Comparison of ENCODE assay signal across 18 cellular contexts in the genomic region with DNA sequence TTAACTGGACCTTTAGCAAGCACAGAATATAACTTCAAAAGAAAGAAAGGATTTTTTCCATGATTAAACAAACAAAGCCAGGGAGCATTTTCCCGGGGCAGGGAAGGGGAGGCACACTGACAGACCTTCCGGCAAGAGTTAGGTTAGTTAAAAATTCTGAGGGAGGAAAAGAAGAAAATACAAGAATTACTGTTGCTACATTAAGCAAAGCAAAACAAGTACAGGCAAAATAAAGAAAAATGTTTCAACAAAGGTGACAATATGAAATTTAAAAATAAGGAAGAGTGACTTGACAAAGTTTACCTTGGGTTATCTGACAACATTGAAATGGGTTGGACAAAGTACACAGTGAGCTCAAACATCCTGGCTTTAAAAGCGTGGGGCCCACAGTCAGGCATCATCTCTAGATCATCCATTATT.
"Had no signal": no experiment of that assay in that cellular context is flagged by ENCODE, and none has a peak within 500 bp of the region (broad histone marks: within the 10 kb centered on the region; RNA-seq: fewer than 3 reads in every experiment).

No MANE protein-coding gene starts in this region.

- H3K36me3 ChIP-seq: adrenal gland, colonic mucosa, esophagus muscularis mucosa, pancreas, tibial artery, WERI-Rb-1 had no signal

- ATAC-seq: left ventricle myocardium superior; pancreas; stimulated activated effector memory CD8-positive, alpha-beta T cell treated with anti-CD3 and anti-CD28 coated beads, Interleukin-12 subunit alpha, Interleukin-12 subunit beta, amount 100 ng/mL, for 72 hours had no signal

- H3K9me3 Mint-ChIP-seq: stimulated activated effector memory CD8-positive, alpha-beta T cell treated with anti-CD3 and anti-CD28 coated beads, Interleukin-12 subunit alpha, Interleukin-12 subunit beta, amount 100 ng/mL, for 72 hours; T-helper 1 cell treated with Interleukin-12 subunit alpha and Interleukin-12 subunit beta and Interleukin-4 antibody, amounts not matched to agents 30 μg/mL and 1 μg/mL, for 36 hours had no signal

- H3K4me1 ChIP-seq: adrenal gland, colonic mucosa, pancreas had no signal

- H3K9me3 ChIP-seq: adrenal gland, colonic mucosa, esophagus muscularis mucosa, pancreas, tibial artery had no signal

- H3K27me3 Mint-ChIP-seq: activated CD4-positive, alpha-beta memory T cell treated with anti-CD3 and anti-CD28 coated beads for 36 hours had no signal

- H3K27ac ChIP-seq: adrenal gland, colonic mucosa, esophagus muscularis mucosa, pancreas, tibial artery, WERI-Rb-1 had no signal

- H3K36me3 Mint-ChIP-seq: stimulated activated effector memory CD8-positive, alpha-beta T cell treated with anti-CD3 and anti-CD28 coated beads, Interleukin-12 subunit alpha, Interleukin-12 subunit beta, amount 100 ng/mL, for 72 hours had no signal

- DNase-seq: activated CD4-positive, alpha-beta memory T cell treated with anti-CD3 and anti-CD28 coated beads for 36 hours; activated naive CD4-positive, alpha-beta T cell; adrenal gland; colonic mucosa; hippocampal formation; kidney; left ventricle myocardium superior; mesendoderm; pancreas; stimulated activated CD4-positive, alpha-beta T cell treated with anti-CD3 and anti-CD28 coated beads, Interleukin-12 subunit alpha, Interleukin-12 subunit beta, amount 100 ng/mL, for 4 hours; stimulated activated CD4-positive, alpha-beta T cell treated with anti-CD3 and anti-CD28 coated beads, Interleukin-2, amount 100 ng/mL, for 24 hours; tibial artery; WERI-Rb-1 had no signal

- H3K4me3 ChIP-seq: adrenal gland, colonic mucosa, esophagus muscularis mucosa, pancreas, tibial artery had no signal

- H3K27ac Mint-ChIP-seq: activated CD4-positive, alpha-beta memory T cell treated with anti-CD3 and anti-CD28 coated beads for 36 hours; activated T-helper 1 cell treated with anti-CD3 and anti-CD28 coated beads, Interleukin-12 subunit alpha, Interleukin-12 subunit beta, Interleukin-2, Interleukin-4 antibody, amounts not matched to agents 30 ng/mL and 10 ng/mL and 1 ng/mL, durations not matched to agents 14 hours and 24 hours and 36 hours; T-helper 1 cell treated with Interleukin-12 subunit alpha and Interleukin-12 subunit beta and Interleukin-4 antibody, amounts not matched to agents 30 μg/mL and 1 μg/mL, for 36 hours had no signal

- H3K27me3 ChIP-seq: adrenal gland, colonic mucosa, esophagus muscularis mucosa, pancreas, tibial artery had no signal

- FAIRE-seq: kidney, pancreas, urothelium cell line had no signal

- H3K4me3 Mint-ChIP-seq: activated CD4-positive, alpha-beta memory T cell treated with anti-CD3 and anti-CD28 coated beads for 36 hours; activated T-helper 1 cell treated with anti-CD3 and anti-CD28 coated beads, Interleukin-12 subunit alpha, Interleukin-12 subunit beta, Interleukin-2, Interleukin-4 antibody, amounts not matched to agents 30 ng/mL and 10 ng/mL and 1 ng/mL, durations not matched to agents 14 hours and 24 hours and 36 hours; stimulated activated effector memory CD8-positive, alpha-beta T cell treated with anti-CD3 and anti-CD28 coated beads, Interleukin-12 subunit alpha, Interleukin-12 subunit beta, amount 100 ng/mL, for 72 hours; T-helper 1 cell treated with Interleukin-12 subunit alpha and Interleukin-12 subunit beta and Interleukin-4 antibody, amounts not matched to agents 30 μg/mL and 1 μg/mL, for 36 hours had no signal
